ENCODE assay signal across 1 cellular context in genomic region chr19:2497186-2497585, GRCh38.
TF ChIP-seq lines count a peak whose summit lies in the region.

No MANE protein-coding gene starts in this region.

TF ChIP-seq in IMR-90, 13 proteins besides CTCF, POLR2A, EP300 and RAD21 (continued from another document):
- TF ChIP-seq ELK1 (IDR thresholded peaks at IDR 0.05; ENCODE audit: borderline replicate concordance, low read depth, low read length): no peak
TF ChIP-seq in IMR-90: peak in this region for 0.
